30 cellular contexts compared by ENCODE assay signal in genomic region chr2:9790702-9791225, GRCh38.
"Had no signal": no experiment of that assay in that cellular context is flagged by ENCODE, and none has a peak within 500 bp of the region (broad histone marks: within the 10 kb centered on the region; RNA-seq: fewer than 3 reads in every experiment).

No MANE protein-coding gene starts in this region.

- H3K4me3 Mint-ChIP-seq: activated CD4-positive, alpha-beta T cell treated with anti-CD3 and anti-CD28 coated beads, Interleukin-2, amount 10 ng/mL, durations not matched to agents 24 days and 14 days; activated CD8-positive, alpha-beta T cell treated with anti-CD3 and anti-CD28 coated beads, Interleukin-2, amount 10 ng/mL, durations not matched to agents 7 days and 5 days; activated naive CD4-positive, alpha-beta T cell treated with anti-CD3 and anti-CD28 coated beads, Interleukin-2, amount 10 ng/mL, durations not matched to agents 7 days and 5 days; activated naive CD8-positive, alpha-beta T cell; activated naive CD8-positive, alpha-beta T cell treated with anti-CD3 and anti-CD28 coated beads, Interleukin-2, amount 50 U/mL, for 24 hours; activated T-cell treated with anti-CD3 and anti-CD28 coated beads, Interleukin-2, amount 50 U/mL, for 4 hours; activated T-helper 1 cell treated with anti-CD3 and anti-CD28 coated beads, Interleukin-12 subunit alpha, Interleukin-12 subunit beta, Interleukin-2, Interleukin-4 antibody, amounts not matched to agents 30 ng/mL and 10 ng/mL and 1 ng/mL, durations not matched to agents 14 hours and 24 hours and 36 hours; brain had no signal

- H3K27me3 Mint-ChIP-seq: activated naive CD8-positive, alpha-beta T cell; activated naive CD8-positive, alpha-beta T cell treated with anti-CD3 and anti-CD28 coated beads, Interleukin-2, amount 50 U/mL, for 24 hours; brain had no signal

- H3K36me3 Mint-ChIP-seq: activated naive CD8-positive, alpha-beta T cell; brain had no signal

- H3K9me3 Mint-ChIP-seq: activated CD4-positive, alpha-beta T cell treated with anti-CD3 and anti-CD28 coated beads, Interleukin-2, amount 10 ng/mL, durations not matched to agents 24 days and 14 days; activated T-cell treated with anti-CD3 and anti-CD28 coated beads, Interleukin-2, amount 50 U/mL, for 4 hours had no signal

- H3K4me2 ChIP-seq: KMS-11, PC-9 had no signal

- H3K27ac ChIP-seq: KMS-11, PC-9, RWPE1 had no signal

- H3K9ac ChIP-seq: KMS-11 had no signal

- H2AFZ ChIP-seq: PC-9 had no signal

- H3K27ac Mint-ChIP-seq: activated CD4-positive, alpha-beta T cell treated with anti-CD3 and anti-CD28 coated beads, Interleukin-2, amount 10 ng/mL, durations not matched to agents 24 days and 14 days; activated CD8-positive, alpha-beta T cell treated with anti-CD3 and anti-CD28 coated beads, Interleukin-2, amount 10 ng/mL, durations not matched to agents 7 days and 5 days; activated naive CD4-positive, alpha-beta T cell treated with anti-CD3 and anti-CD28 coated beads, Interleukin-2, amount 10 ng/mL, durations not matched to agents 7 days and 5 days; activated naive CD8-positive, alpha-beta T cell; activated naive CD8-positive, alpha-beta T cell treated with anti-CD3 and anti-CD28 coated beads, Interleukin-2, amount 50 U/mL, for 24 hours; activated T-helper 1 cell treated with anti-CD3 and anti-CD28 coated beads, Interleukin-12 subunit alpha, Interleukin-12 subunit beta, Interleukin-2, Interleukin-4 antibody, amounts not matched to agents 30 ng/mL and 10 ng/mL and 1 ng/mL, durations not matched to agents 14 hours and 24 hours and 36 hours; brain had no signal

- H3K4me3 ChIP-seq: PC-9 had no signal

- ATAC-seq: activated CD8-positive, alpha-beta T cell treated with anti-CD3 and anti-CD28 coated beads, Interleukin-2, amount 10 ng/mL, durations not matched to agents 7 days and 5 days; activated naive CD8-positive, alpha-beta T cell treated with anti-CD3 and anti-CD28 coated beads, Interleukin-2, amount 50 U/mL, for 24 hours; activated T-cell treated with anti-CD3 and anti-CD28 coated beads, Interleukin-2, amount 50 U/mL, for 4 hours had no signal

- DNase-seq: activated CD4-positive, alpha-beta T cell treated with anti-CD3 and anti-CD28 coated beads, Interleukin-2, amount 10 ng/mL, durations not matched to agents 24 days and 14 days; activated CD4-positive, alpha-beta T cell treated with anti-CD3 and anti-CD28 coated beads, Interleukin-2, amount 50 U/mL, for 4 hours; activated CD8-positive, alpha-beta T cell treated with anti-CD3 and anti-CD28 coated beads, Interleukin-2, amount 10 ng/mL, durations not matched to agents 7 days and 5 days; activated effector memory CD4-positive, alpha-beta T cell treated with Interleukin-2 at 50 U/mL for 16 hours; activated naive CD4-positive, alpha-beta T cell treated with anti-CD3 and anti-CD28 coated beads, Interleukin-2, amount 10 ng/mL, durations not matched to agents 7 days and 5 days; activated naive CD8-positive, alpha-beta T cell treated with anti-CD3 and anti-CD28 coated beads, Interleukin-2, amount 50 U/mL, for 24 hours; activated T-cell treated with anti-CD3 and anti-CD28 coated beads, Interleukin-2, amount 50 U/mL, for 4 hours; anterior cingulate cortex; caudate nucleus; cerebellar nuclear complex; NCI-H1092 treated with DMSO at 0.1 percent for 48 hours; NCI-H1417; NCI-H146; NCI-H187; NCI-H2029 treated with DMSO at 0.1 percent for 48 hours; NCI-H2107; NCI-H2171; NCI-H510A; NCI-H526; NCI-H748 treated with DMSO at 0.1 percent for 48 hours; NK-92 treated with Interleukin-12 subunit alpha and Interleukin-12 subunit beta, amount 100 ng/mL, for 24 hours; PC-9; SW 1271; T-helper 1 cell; T1000 had no signal
